Comparison of ENCODE assay signal across 8 cellular contexts in the genomic region with DNA sequence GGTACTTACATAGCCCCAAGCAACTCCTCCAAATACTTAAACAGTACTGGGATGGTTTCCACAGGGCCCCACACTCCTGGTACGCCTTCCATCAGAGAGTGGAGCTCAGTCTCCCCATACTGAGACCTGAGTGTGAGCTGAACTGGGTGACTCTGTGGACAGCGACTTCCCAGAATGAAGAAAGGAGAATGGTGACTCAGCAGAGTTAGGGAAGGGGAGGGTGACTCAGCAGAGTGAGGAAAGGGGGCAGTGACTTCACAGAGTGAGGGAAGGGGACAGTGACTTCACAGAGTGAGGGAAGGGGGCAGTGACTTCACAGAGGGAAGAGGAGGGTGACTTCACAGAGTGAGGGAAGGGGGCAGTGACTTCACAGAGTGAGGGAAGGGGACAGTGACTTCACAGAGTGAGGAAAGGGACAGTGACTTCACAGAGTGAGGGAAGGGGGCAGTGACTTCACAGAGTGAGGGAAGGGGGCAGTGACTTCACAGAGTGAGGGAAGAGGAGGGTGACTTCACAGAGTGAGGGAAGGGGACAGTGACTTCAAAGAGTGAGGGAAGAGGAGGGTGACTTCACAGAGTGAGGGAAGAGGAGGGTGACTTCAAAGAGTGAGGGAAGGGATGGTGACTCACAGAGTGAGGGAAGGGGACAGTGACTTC.
DNase-seq lines count a peak whose midpoint lies in the region; TF ChIP-seq lines count a peak whose summit lies in the region.
"Not testable (repeated sequence)": the region's sequence is repeated elsewhere in the genome, so short reads cannot be mapped to it uniquely, and the experiment has no call there.

No MANE protein-coding gene starts in this region.

- peak; percentile 20 for DNase-seq in CMK (ENCODE audit: low read depth)
- DNase-seq in HFF-Myc (ENCODE audit: extremely low read depth, low read depth) = peak; percentile 38
- peak; percentile 2 for DNase-seq in NCI-H774 (lab: John Stamatoyannopoulos, UW)
- DNase-seq in T1000 (lab: John Stamatoyannopoulos, UW) = peak; percentile 20
- peak; percentile 80 for DNase-seq in astrocyte of the hippocampus (ENCODE audit: low read depth, low spot score)
- DNase-seq in fibroblast of gingiva (ENCODE audit: low read depth) = peak; percentile 70
- peak; percentile 75 for DNase-seq in left kidney (ENCODE audit: low read depth, low spot score)
- peak; percentile 25 for DNase-seq in skeletal muscle cell (ENCODE audit: low read depth)

- H3K4me3 ChIP-seq in HFF-Myc (replicated peaks; ENCODE audit: low read depth, low read length); skeletal muscle cell (ENCODE audit: low read depth, low read length): not testable (repeated sequence)

- TF ChIP-seq CTCF in HFF-Myc (IDR thresholded peaks at IDR 0.05; ENCODE audit: low read depth, low read length, missing control alignments) = not testable (repeated sequence)

Comparison
In these comparisons a context has a peak if more than half of its experiments do, and no peak if none do; other contexts are left out.
1. DNase-seq: peak in every context shown above with its lines; median percentile 80 in astrocyte of the hippocampus; 75 in left kidney; 70 in fibroblast of gingiva; 38 in HFF-Myc; 25 in skeletal muscle cell; 20 in CMK; 20 in T1000; 2 in NCI-H774.